ENCODE assay signal across 18 cellular contexts in the genomic region with DNA sequence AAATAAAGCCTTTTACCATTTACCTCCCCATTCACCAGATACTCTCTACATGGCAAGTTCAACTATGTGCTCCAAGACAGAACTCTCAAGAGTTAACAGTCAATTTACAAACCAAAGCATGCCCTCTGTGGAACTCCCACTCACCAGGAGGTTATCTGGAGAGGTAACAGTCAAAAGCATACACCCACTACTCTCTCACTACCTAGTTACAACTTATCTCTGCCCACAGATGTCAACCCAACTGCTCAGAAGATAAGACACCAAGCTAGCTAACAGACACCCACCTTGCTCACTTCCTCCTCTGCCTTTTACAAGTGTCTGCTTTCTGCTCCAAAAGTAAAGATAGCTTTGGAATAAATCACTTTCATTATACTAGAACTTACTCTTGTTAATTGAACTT.
A peak's percentile ranks its signal among the peaks of the same experiment; 100 is the strongest.
DNase-seq lines count a peak whose midpoint lies in the region; ATAC-seq, FAIRE-seq and TF ChIP-seq lines count a peak whose summit lies in the region.
"Had no signal": no experiment of that assay in that cellular context is flagged by ENCODE, and none has a peak within 500 bp of the region (broad histone marks: within the 10 kb centered on the region; RNA-seq: fewer than 3 reads in every experiment).

No MANE protein-coding gene starts in this region.

- H3K79me2 ChIP-seq in K562 (ENCODE audit: control insufficient read depth, insufficient read depth, low read length) (no peaks in the 10 kb centered on the region), neural progenitor cell (ENCODE audit: low read depth) (no peaks in the 10 kb centered on the region)

- H4K20me1 ChIP-seq in K562 (replicated peaks; ENCODE audit: control insufficient read depth, insufficient read depth, low read length): no peaks in the 10 kb centered on the region
- H4K20me1 ChIP-seq in neural progenitor cell (ENCODE audit: low read depth): no peaks in the 10 kb centered on the region

- peak overlapping the region; percentile 2 for H3K27ac Mint-ChIP-seq in neural progenitor cell
- H3K27ac Mint-ChIP-seq: IgD-negative memory B cell had no signal

- BruUV-seq in K562 (replicated peaks; lab: Mats Ljungman, UMichigan): no TSS peak

- intact Hi-C loops in K562 (cut with micrococcal nuclease): loop anchor here (1.0 to 5.0 kb wide), 3 partner anchors 8 to 127 kb away; no protein-coding TSS in a partner anchor
- intact Hi-C loops in tibial artery (cut with DNase I; ENCODE audit: low total_unique reads): no loop called here

- H3K36me3 ChIP-seq in K562 (ENCODE audit: control insufficient read depth, insufficient read depth, low read length) (no peaks in the 10 kb centered on the region), neural progenitor cell (peaks cover 5% of the 10 kb centered on the region), tibial artery (no peaks in the 10 kb centered on the region)
- H3K36me3 ChIP-seq: BE2C had no signal

- H3K4me2 ChIP-seq in K562 (ENCODE audit: insufficient read depth, low read length) (peak overlapping the region; percentile 33; the same call in 1 of the 2 replicates), neural progenitor cell (no peak overlapping the region)

- TF ChIP-seq POLR2A in K562 (conservative IDR thresholded peaks at IDR 0.05): no peak

- ATAC-seq in K562: peak; percentile 99
- ATAC-seq in HG02973 (IDR thresholded peaks at IDR 0.05; ENCODE audit: unreplicated experiment): no peak
- ATAC-seq in GM18502 (IDR thresholded peaks at IDR 0.05; ENCODE audit: poor library complexity, unreplicated experiment): no peak
- ATAC-seq: HCT116, Right ventricle myocardium inferior had no signal

- CTCF ChIA-PET in K562 (lab: Yijun Ruan, JAX; ENCODE audit: low intra/inter-chr PET ratio): no interaction called here

- in situ Hi-C loops in K562 (cut with MboI): no loop called here

- H3K27me3 ChIP-seq in K562 (ENCODE audit: control insufficient read depth in 2 of 2, insufficient read depth in 2 of 2, low read length in 2 of 2): no peaks in the 10 kb centered on the region; a peak in 1 of 5 replicates
- no peaks in the 10 kb centered on the region for H3K27me3 ChIP-seq in neural progenitor cell
- H3K27me3 ChIP-seq in tibial artery: no peaks in the 10 kb centered on the region
- H3K27me3 ChIP-seq: BE2C had no signal

- peaks cover 33% of the 10 kb centered on the region for H3K9me3 Mint-ChIP-seq in neural progenitor cell

- H3F3A ChIP-seq in neural progenitor cell (ENCODE audit: low read depth): no peaks in the 10 kb centered on the region

- peak; percentile 99 for FAIRE-seq in K562 (lab: Jason Lieb, UNC)
- FAIRE-seq: H1 had no signal

- H3K27ac ChIP-seq in K562 (ENCODE audit: extremely low read depth, low read depth, low read length) (peak overlapping the region; percentile 50; the same call in 1 of the 3 replicates), neural progenitor cell (no peak overlapping the region), tibial artery (no peak overlapping the region)

- no peaks in the 10 kb centered on the region for H3K36me3 Mint-ChIP-seq in neural progenitor cell
- H3K36me3 Mint-ChIP-seq: IgD-negative memory B cell had no signal

- H2AFZ ChIP-seq in K562 (ENCODE audit: low read depth, low read length) (no peak overlapping the region), neural progenitor cell (replicated peaks) (no peak overlapping the region)

- peak; percentile 83 for DNase-seq in Jurkat, Clone E6-1 (ENCODE audit: low read depth, low spot score)
- DNase-seq in OCI-M1 (lab: John Stamatoyannopoulos, UW) (peak; percentile 96), K562 (ENCODE audit: extremely low read depth in 1 of 4, low spot score in 3 of 4) (peak; percentile 87 to 98 (median 92)), neural progenitor cell (ENCODE audit: low spot score) (no peak), tibial artery (no peak)
- DNase-seq: BE2C, MM.1S, NCI-H1105, NCI-H2029 treated with DMSO at 0.1 percent for 48 hours, NCI-H345, NCI-H524 treated with DMSO at 0.1 percent for 48 hours, NCI-H82 had no signal

- H3K27me3 Mint-ChIP-seq in neural progenitor cell (ENCODE audit: insufficient read depth, low read depth): no peaks in the 10 kb centered on the region

- H3K9ac ChIP-seq in K562 (ENCODE audit: insufficient read depth in 1 of 2, low read depth in 2 of 2, low read length in 2 of 2) (no peak overlapping the region), neural progenitor cell (no peak overlapping the region)

- H3K4me3 ChIP-seq in Jurkat, Clone E6-1 (ENCODE audit: low read length): no peak overlapping the region
- H3K4me3 ChIP-seq in K562: no peak overlapping the region
- no peak overlapping the region for H3K4me3 ChIP-seq in neural progenitor cell
- no peak overlapping the region for H3K4me3 ChIP-seq in tibial artery

- POLR2A ChIA-PET in K562 (lab: Yijun Ruan, JAX): interaction anchor here (0.6 to 3.1 kb wide), 3 partner anchors 8 to 144 kb away, joined by 3 to 14 read pairs (median 6); no protein-coding TSS in a partner anchor

- peaks cover 6 to 12% of the 10 kb centered on the region in 2 experiments; a peak in 4 of 5 replicates for H3K4me1 ChIP-seq in K562 (replicated peaks in 1 of 2; ENCODE audit: control insufficient read depth in 2 of 2, insufficient read depth in 2 of 2, low read length in 2 of 2)
- no peaks in the 10 kb centered on the region for H3K4me1 ChIP-seq in neural progenitor cell
- no peaks in the 10 kb centered on the region for H3K4me1 ChIP-seq in tibial artery
- H3K4me1 ChIP-seq: BE2C had no signal

- TF ChIP-seq CTCF in K562 (IDR thresholded peaks at IDR 0.05 in 2 of 3, conservative IDR thresholded peaks at IDR 0.05 in 1 of 3; ENCODE audit: insufficient read depth in 2 of 3, low read depth in 1 of 3, low read length in 3 of 3): no peak
- no peak for TF ChIP-seq CTCF in neural progenitor cell (IDR thresholded peaks at IDR 0.05)
- no peak for TF ChIP-seq CTCF in tibial artery (IDR thresholded peaks at IDR 0.05)

- peaks cover 13% of the 10 kb centered on the region for H3K9me3 ChIP-seq in K562 (replicated peaks; ENCODE audit: control insufficient read depth, insufficient read depth, low read depth, low read length)
- peaks cover 8% of the 10 kb centered on the region for H3K9me3 ChIP-seq in neural progenitor cell (ENCODE audit: low read depth)
- peaks cover under 1 to 14% (median 5%) of the 10 kb centered on the region in 3 donors for H3K9me3 ChIP-seq in tibial artery
- H3K9me3 ChIP-seq: BE2C had no signal

- H3K4me3 Mint-ChIP-seq in neural progenitor cell: no peak overlapping the region
- H3K4me3 Mint-ChIP-seq: IgD-negative memory B cell had no signal

- H3K9me1 ChIP-seq in K562 (ENCODE audit: control insufficient read depth, insufficient read depth, low read length): no peaks in the 10 kb centered on the region

- no peaks in the 10 kb centered on the region for H3K4me1 Mint-ChIP-seq in neural progenitor cell
- H3K4me1 Mint-ChIP-seq: IgD-negative memory B cell had no signal

- TF ChIP-seq RAD21 in K562 (CRISPR knock-in tag; conservative IDR thresholded peaks at IDR 0.05 in 1 of 2, IDR thresholded peaks at IDR 0.05 in 1 of 2): peak in 1 of 2 experiments; percentile 42; a peak in 2 of 4 replicates

- TF ChIP-seq EP300 in K562 (IDR thresholded peaks at IDR 0.05; ENCODE audit: low read length): peak; percentile 100

TF ChIP-seq in K562, 482 proteins besides CTCF, POLR2A, EP300 and RAD21 (continues in another document):
- TF ChIP-seq, protein P1, sequence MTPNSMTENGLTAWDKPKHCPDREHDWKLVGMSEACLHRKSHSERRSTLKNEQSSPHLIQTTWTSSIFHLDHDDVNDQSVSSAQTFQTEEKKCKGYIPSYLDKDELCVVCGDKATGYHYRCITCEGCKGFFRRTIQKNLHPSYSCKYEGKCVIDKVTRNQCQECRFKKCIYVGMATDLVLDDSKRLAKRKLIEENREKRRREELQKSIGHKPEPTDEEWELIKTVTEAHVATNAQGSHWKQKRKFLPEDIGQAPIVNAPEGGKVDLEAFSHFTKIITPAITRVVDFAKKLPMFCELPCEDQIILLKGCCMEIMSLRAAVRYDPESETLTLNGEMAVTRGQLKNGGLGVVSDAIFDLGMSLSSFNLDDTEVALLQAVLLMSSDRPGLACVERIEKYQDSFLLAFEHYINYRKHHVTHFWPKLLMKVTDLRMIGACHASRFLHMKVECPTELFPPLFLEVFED (CRISPR knock-in tag; conservative IDR thresholded peaks at IDR 0.05): peak; percentile 82; the same call in 1 of the 2 replicates
- peak in 1 of 2 experiments; percentile 97; a peak in 2 of 3 replicates for TF ChIP-seq CBX3 (IDR thresholded peaks at IDR 0.05; ENCODE audit: borderline replicate concordance in 1 of 2, low read length in 2 of 2)
- peak; percentile 29 to 67; a peak in 3 of 4 replicates for TF ChIP-seq FOXK2 (conservative IDR thresholded peaks at IDR 0.05 in 1 of 2, IDR thresholded peaks at IDR 0.05 in 1 of 2; ENCODE audit: low read depth in 2 of 2)
- TF ChIP-seq THRAP3 (IDR thresholded peaks at IDR 0.05; ENCODE audit: borderline replicate concordance): no peak

Comparison
In these comparisons a context has a peak if more than half of its experiments do, and no peak if none do; other contexts are left out.
1. DNase-seq: peak in Jurkat, Clone E6-1 (single experiment), OCI-M1 (single experiment) and K562 (4 of 4); none in neural progenitor cell (single experiment) and tibial artery (0 of 2).